In the genomic region with DNA sequence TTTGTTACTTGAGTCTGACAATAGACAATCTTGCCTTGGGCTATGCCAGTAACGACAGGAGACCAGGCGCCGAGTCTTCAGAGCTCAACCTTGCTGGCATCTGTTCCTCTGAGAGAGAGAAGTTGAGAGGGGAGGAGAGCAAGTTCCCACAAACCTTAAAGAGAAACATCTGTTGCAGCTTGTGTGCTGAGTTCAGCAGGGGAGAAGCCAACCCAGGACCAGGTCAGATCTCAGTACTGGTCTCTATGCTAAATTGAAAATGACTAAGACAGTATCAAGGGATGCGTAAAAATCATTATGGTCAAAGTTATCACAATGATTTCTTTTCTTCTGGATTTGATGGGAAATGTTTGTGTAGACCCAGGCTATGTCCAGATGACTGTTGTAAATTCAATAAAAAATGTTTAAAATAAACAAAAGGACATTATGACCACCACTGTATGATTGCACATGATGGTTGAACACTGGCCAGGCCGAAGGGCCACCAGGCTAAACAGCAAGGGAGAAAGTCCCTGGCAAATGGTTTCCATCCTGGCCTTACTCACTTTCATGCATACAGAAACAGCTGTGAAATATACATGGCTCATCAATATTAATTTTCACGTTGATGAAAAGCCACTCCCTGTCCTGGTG, we compare ENCODE assay signal across 23 cellular contexts.
DNase-seq lines count a peak whose midpoint lies in the region; ATAC-seq and TF ChIP-seq lines count a peak whose summit lies in the region.
"Had no signal": no experiment of that assay in that cellular context is flagged by ENCODE, and none has a peak within 500 bp of the region (broad histone marks: within the 10 kb centered on the region; RNA-seq: fewer than 3 reads in every experiment).

No MANE protein-coding gene starts in this region.

- H3K79me2 ChIP-seq in ACC112 (ENCODE audit: control insufficient read depth, insufficient read depth, low read length, unreplicated experiment) (no peaks in the 10 kb centered on the region), GM23248 (ENCODE audit: insufficient read depth) (no peaks in the 10 kb centered on the region), PC-3 (ENCODE audit: low read length) (no peaks in the 10 kb centered on the region)

- no peaks in the 10 kb centered on the region for H4K20me1 ChIP-seq in GM23248 (ENCODE audit: insufficient read depth)
- H4K20me1 ChIP-seq in PC-3 (ENCODE audit: low read length) = no peaks in the 10 kb centered on the region

- H3K9ac ChIP-seq in GM23248 (no peak overlapping the region), PC-3 (ENCODE audit: low read length) (no peak overlapping the region)

- H3K9me2 ChIP-seq in GM23248 (ENCODE audit: insufficient read depth) = no peaks in the 10 kb centered on the region
- no peaks in the 10 kb centered on the region for H3K9me2 ChIP-seq in PC-3 (replicated peaks; ENCODE audit: low read length)

- H3F3A ChIP-seq in GM23248 (ENCODE audit: insufficient read depth) (no peaks in the 10 kb centered on the region), PC-3 (ENCODE audit: low read length, unreplicated experiment) (no peaks in the 10 kb centered on the region)

- H3K4me2 ChIP-seq in GM23248 (ENCODE audit: unreplicated experiment) = peak overlapping the region; percentile 4
- no peak overlapping the region for H3K4me2 ChIP-seq in PC-3 (ENCODE audit: low read length)

- in situ Hi-C loops in GM23248 (cut with MboI) = loop anchor here (25.0 kb wide), 1 partner anchor 562 kb away; no protein-coding TSS in a partner anchor

- intact Hi-C loops in PC-3 (cut with micrococcal nuclease) = no loop called here

- H3K4me1 ChIP-seq in ACC112 (ENCODE audit: control insufficient read depth, insufficient read depth, low read length, unreplicated experiment) (no peaks in the 10 kb centered on the region), GM23248 (ENCODE audit: insufficient read depth) (no peaks in the 10 kb centered on the region; the same call in 1 of the 2 replicates), PC-3 (ENCODE audit: insufficient read depth, low read length) (no peaks in the 10 kb centered on the region)

- DNase-seq in GM23248 (no peak), PC-3 (no peak), fibroblast of peridontal ligament (ENCODE audit: extremely low read depth) (peak; percentile 89), HEK293T (ENCODE audit: extremely low spot score) (no peak), SW480 (ENCODE audit: low spot score) (no peak)
- DNase-seq: activated CD4-positive, alpha-beta memory T cell treated with anti-CD3 and anti-CD28 coated beads for 36 hours; anterior cingulate cortex; central memory CD4-positive, alpha-beta T cell; effector CD4-positive, alpha-beta T cell; glutamatergic neuron; H7; naive B cell; NCI-H1417 treated with DMSO at 0.1 percent for 48 hours; NCI-H2227 treated with DMSO at 0.1 percent for 48 hours; ovary; right cardiac atrium; stimulated activated CD4-positive, alpha-beta T cell treated with anti-CD3 and anti-CD28 coated beads, Interleukin-15, amount 100 ng/mL, for 24 hours had no signal

- WGBS in GM23248 (ENCODE audit: low coverage in 1 of 2, low lambda C conversion rate in 2 of 2, missing lambda C conversion rate in 2 of 2), 2 experiments = 46 to 50% methylated on average over 6 of the region's 6 CpGs

- peak overlapping the region; percentile 5 for H2AFZ ChIP-seq in ACC112 (ENCODE audit: low read length, unreplicated experiment)
- no peak overlapping the region for H2AFZ ChIP-seq in GM23248
- no peak overlapping the region for H2AFZ ChIP-seq in PC-3 (ENCODE audit: low read length)

- no TSS peak for BruUV-seq in PC-3 (replicated peaks; lab: Mats Ljungman, UMichigan)

- POLR2A ChIA-PET in PC-3 (lab: Charles Lee; ENCODE audit: unreplicated experiment) (no interaction called here), HEK293T (lab: Yijun Ruan, JAX) (no interaction called here)

- no peak overlapping the region for H3K27ac ChIP-seq in ACC112 (ENCODE audit: low read depth, low read length)
- H3K27ac ChIP-seq in GM23248 = no peak overlapping the region
- H3K27ac ChIP-seq in PC-3 (ENCODE audit: low read length) = no peak overlapping the region
- H3K27ac ChIP-seq: C4-2B, ovary, SJSA1 had no signal

- H3K36me3 ChIP-seq in ACC112 (ENCODE audit: insufficient read depth, low read length) (no peaks in the 10 kb centered on the region), GM23248 (ENCODE audit: low read depth) (no peaks in the 10 kb centered on the region), PC-3 (ENCODE audit: low read depth, low read length) (no peaks in the 10 kb centered on the region)
- H3K36me3 ChIP-seq: ovary, SJSA1 had no signal

- ATAC-seq in PC-3 (peak; percentile 22; the same call in 1 of the 2 replicates), GM18867 (IDR thresholded peaks at IDR 0.05; ENCODE audit: unreplicated experiment) (no peak), HG02981 (IDR thresholded peaks at IDR 0.05; ENCODE audit: unreplicated experiment) (no peak)
- ATAC-seq: esophagus mucosa, right cardiac atrium had no signal

- no peaks in the 10 kb centered on the region for H3K9me3 ChIP-seq in GM23248 (ENCODE audit: low read depth)
- H3K9me3 ChIP-seq in PC-3 (ENCODE audit: low read length) = no peaks in the 10 kb centered on the region
- H3K9me3 ChIP-seq: ovary, SJSA1 had no signal

- CTCF ChIA-PET in PC-3 (lab: Charles Lee) = no interaction called here
- CTCF ChIA-PET in HEK293T (lab: Yijun Ruan, JAX) = no interaction called here

- no peak for TF ChIP-seq CTCF in PC-3 (conservative IDR thresholded peaks at IDR 0.05; ENCODE audit: low read depth, low read length)

- H3K4me3 ChIP-seq in ACC112 (ENCODE audit: low read depth, low read length) (no peak overlapping the region), GM23248 (no peak overlapping the region), PC-3 (ENCODE audit: low read length) (no peak overlapping the region)
- H3K4me3 ChIP-seq: ovary, SJSA1 had no signal

- H3K27me3 ChIP-seq in ACC112 (ENCODE audit: insufficient read depth, low read length) (no peaks in the 10 kb centered on the region), GM23248 (replicated peaks; ENCODE audit: insufficient read depth) (no peaks in the 10 kb centered on the region), PC-3 (ENCODE audit: low read length) (no peaks in the 10 kb centered on the region)
- H3K27me3 ChIP-seq: ovary, SJSA1 had no signal

TF ChIP-seq in HEK293T, 16 proteins besides CTCF, POLR2A, EP300 and RAD21:
- no peak for TF ChIP-seq HDGF (IDR thresholded peaks at IDR 0.05; ENCODE audit: borderline replicate concordance)
- no peak for TF ChIP-seq L3MBTL2 (conservative IDR thresholded peaks at IDR 0.05)
- no peak for TF ChIP-seq FOXA1 (IDR thresholded peaks at IDR 0.05)
- TF ChIP-seq CTBP1 (IDR thresholded peaks at IDR 0.05; ENCODE audit: borderline replicate concordance) = no peak
- no peak for TF ChIP-seq BHLHE40 (IDR thresholded peaks at IDR 0.05; ENCODE audit: borderline replicate concordance)
- TF ChIP-seq ELF4 (IDR thresholded peaks at IDR 0.05) = no peak
- TF ChIP-seq, protein P1, sequence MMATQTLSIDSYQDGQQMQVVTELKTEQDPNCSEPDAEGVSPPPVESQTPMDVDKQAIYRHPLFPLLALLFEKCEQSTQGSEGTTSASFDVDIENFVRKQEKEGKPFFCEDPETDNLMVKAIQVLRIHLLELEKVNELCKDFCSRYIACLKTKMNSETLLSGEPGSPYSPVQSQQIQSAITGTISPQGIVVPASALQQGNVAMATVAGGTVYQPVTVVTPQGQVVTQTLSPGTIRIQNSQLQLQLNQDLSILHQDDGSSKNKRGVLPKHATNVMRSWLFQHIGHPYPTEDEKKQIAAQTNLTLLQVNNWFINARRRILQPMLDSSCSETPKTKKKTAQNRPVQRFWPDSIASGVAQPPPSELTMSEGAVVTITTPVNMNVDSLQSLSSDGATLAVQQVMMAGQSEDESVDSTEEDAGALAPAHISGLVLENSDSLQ (IDR thresholded peaks at IDR 0.05) = no peak
- no peak for TF ChIP-seq ZNF384 (IDR thresholded peaks at IDR 0.05)
- no peak for TF ChIP-seq FOXK2 (IDR thresholded peaks at IDR 0.05)
- TF ChIP-seq ARNT (IDR thresholded peaks at IDR 0.05) = no peak
- no peak for TF ChIP-seq SUZ12 (IDR thresholded peaks at IDR 0.05)
- no peak for TF ChIP-seq NFRKB (IDR thresholded peaks at IDR 0.05)
- no peak for TF ChIP-seq LEF1 (IDR thresholded peaks at IDR 0.05; ENCODE audit: borderline replicate concordance)
- TF ChIP-seq FOXM1 (IDR thresholded peaks at IDR 0.05; ENCODE audit: borderline replicate concordance) = no peak
TF ChIP-seq in HEK293T: peak in this region for 0.
